In the genomic region with DNA sequence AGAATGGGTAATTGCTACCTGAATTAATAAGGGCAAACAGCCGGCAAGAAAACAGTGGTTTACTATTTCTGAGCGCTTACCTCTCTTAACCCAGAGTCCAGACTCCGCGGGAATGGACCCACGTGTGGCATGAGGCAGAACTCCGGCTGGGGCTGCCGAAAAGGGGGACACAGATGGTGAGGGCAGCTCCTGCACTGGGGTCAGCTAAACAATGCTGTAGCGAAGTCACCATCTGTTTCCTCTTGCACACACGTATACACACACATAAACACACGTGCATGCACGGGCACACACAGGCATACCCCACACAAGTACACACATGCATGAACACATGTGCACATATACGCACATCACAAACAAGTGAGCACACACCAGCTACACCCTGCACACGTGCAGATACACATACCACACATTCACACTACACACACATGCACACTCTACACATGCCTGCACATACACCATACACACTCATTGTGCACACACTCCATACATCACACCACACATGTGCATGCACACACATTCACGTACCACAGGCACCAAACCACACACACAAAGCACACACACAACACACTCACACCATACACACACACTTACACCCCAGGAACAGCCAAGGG, we compare ENCODE assay signal across 2 cellular contexts.
TF ChIP-seq lines count a peak whose summit lies in the region.

No MANE protein-coding gene starts in this region.

TF ChIP-seq in HepG2, 621 proteins besides CTCF, POLR2A, EP300 and RAD21 (continued from another document and continues in another):
- TF ChIP-seq BORCS8-MEF2B (CRISPR knock-in tag; IDR thresholded peaks at IDR 0.05) (no peak), AHDC1 (CRISPR knock-in tag; IDR thresholded peaks at IDR 0.05; ENCODE audit: borderline replicate concordance) (no peak), ZNF841 (CRISPR knock-in tag; IDR thresholded peaks at IDR 0.05; ENCODE audit: borderline replicate concordance) (no peak), ZBTB42 (CRISPR knock-in tag; IDR thresholded peaks at IDR 0.05) (no peak), ZBTB38 (CRISPR knock-in tag; IDR thresholded peaks at IDR 0.05) (peak; percentile 79; the same call in 1 of the 2 replicates), ZHX2 (IDR thresholded peaks at IDR 0.05; ENCODE audit: low read depth) (no peak), ZHX2 (CRISPR knock-in tag; IDR thresholded peaks at IDR 0.05; ENCODE audit: borderline replicate concordance) (no peak), AGO1 (IDR thresholded peaks at IDR 0.05; ENCODE audit: low read depth, low read length, poor library complexity, severe bottlenecking) (no peak), SP5 (CRISPR knock-in tag; IDR thresholded peaks at IDR 0.05; ENCODE audit: borderline replicate concordance, low read depth) (no peak), HNRNPH1 (optimal IDR thresholded peaks at IDR 0.05; ENCODE audit: low read depth, low read length) (no peak), FOXP1 (IDR thresholded peaks at IDR 0.05) (peak; percentile 30; the same call in 1 of the 2 replicates), FOXP1 (CRISPR knock-in tag; IDR thresholded peaks at IDR 0.05) (no peak), RXRB (CRISPR knock-in tag; IDR thresholded peaks at IDR 0.05; ENCODE audit: borderline replicate concordance) (no peak), SAFB2 (CRISPR knock-in tag; IDR thresholded peaks at IDR 0.05; ENCODE audit: borderline replicate concordance, low read depth) (no peak), ZKSCAN8 (CRISPR knock-in tag; IDR thresholded peaks at IDR 0.05; ENCODE audit: borderline replicate concordance) (no peak)
- TF ChIP-seq, protein P1, sequence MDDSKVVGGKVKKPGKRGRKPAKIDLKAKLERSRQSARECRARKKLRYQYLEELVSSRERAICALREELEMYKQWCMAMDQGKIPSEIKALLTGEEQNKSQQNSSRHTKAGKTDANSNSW (CRISPR knock-in tag; IDR thresholded peaks at IDR 0.05; ENCODE audit: borderline replicate concordance): no peak

TF ChIP-seq in WTC11, 78 proteins besides CTCF, POLR2A, EP300 and RAD21 (continued from another document):
- TF ChIP-seq, protein P2, sequence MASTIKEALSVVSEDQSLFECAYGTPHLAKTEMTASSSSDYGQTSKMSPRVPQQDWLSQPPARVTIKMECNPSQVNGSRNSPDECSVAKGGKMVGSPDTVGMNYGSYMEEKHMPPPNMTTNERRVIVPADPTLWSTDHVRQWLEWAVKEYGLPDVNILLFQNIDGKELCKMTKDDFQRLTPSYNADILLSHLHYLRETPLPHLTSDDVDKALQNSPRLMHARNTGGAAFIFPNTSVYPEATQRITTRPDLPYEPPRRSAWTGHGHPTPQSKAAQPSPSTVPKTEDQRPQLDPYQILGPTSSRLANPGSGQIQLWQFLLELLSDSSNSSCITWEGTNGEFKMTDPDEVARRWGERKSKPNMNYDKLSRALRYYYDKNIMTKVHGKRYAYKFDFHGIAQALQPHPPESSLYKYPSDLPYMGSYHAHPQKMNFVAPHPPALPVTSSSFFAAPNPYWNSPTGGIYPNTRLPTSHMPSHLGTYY (CRISPR knock-in tag; IDR thresholded peaks at IDR 0.05): no peak
- TF ChIP-seq IRF2 (CRISPR knock-in tag; IDR thresholded peaks at IDR 0.05; ENCODE audit: borderline replicate concordance, low read depth) (no peak), SMAD4 (CRISPR knock-in tag; IDR thresholded peaks at IDR 0.05) (no peak)
- TF ChIP-seq, protein P3, sequence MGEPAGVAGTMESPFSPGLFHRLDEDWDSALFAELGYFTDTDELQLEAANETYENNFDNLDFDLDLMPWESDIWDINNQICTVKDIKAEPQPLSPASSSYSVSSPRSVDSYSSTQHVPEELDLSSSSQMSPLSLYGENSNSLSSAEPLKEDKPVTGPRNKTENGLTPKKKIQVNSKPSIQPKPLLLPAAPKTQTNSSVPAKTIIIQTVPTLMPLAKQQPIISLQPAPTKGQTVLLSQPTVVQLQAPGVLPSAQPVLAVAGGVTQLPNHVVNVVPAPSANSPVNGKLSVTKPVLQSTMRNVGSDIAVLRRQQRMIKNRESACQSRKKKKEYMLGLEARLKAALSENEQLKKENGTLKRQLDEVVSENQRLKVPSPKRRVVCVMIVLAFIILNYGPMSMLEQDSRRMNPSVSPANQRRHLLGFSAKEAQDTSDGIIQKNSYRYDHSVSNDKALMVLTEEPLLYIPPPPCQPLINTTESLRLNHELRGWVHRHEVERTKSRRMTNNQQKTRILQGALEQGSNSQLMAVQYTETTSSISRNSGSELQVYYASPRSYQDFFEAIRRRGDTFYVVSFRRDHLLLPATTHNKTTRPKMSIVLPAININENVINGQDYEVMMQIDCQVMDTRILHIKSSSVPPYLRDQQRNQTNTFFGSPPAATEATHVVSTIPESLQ (CRISPR knock-in tag; IDR thresholded peaks at IDR 0.05): no peak
